Comparison of ENCODE assay signal across 20 cellular contexts in genomic region chr7:105345003-105345402, GRCh38. TPM values are rescaled to one million over a fixed set of nuclear protein-coding genes. Genes with fewer than 3 reads are reported as not detected.
DNase-seq lines count a peak whose midpoint lies in the region; ATAC-seq and TF ChIP-seq lines count a peak whose summit lies in the region.
"Had no signal": no experiment of that assay in that cellular context is flagged by ENCODE, and none has a peak within 500 bp of the region (broad histone marks: within the 10 kb centered on the region; RNA-seq: fewer than 3 reads in every experiment).

No MANE protein-coding gene starts in this region.

- H3K9me3 ChIP-seq in spleen = no peaks in the 10 kb centered on the region
- H3K9me3 ChIP-seq: Peyer's patch, tibial nerve had no signal

- H3K4me3 ChIP-seq in spleen = peak overlapping the region in 1 of 8 donors; percentile 44
- H3K4me3 ChIP-seq: GM23248, Peyer's patch, tibial nerve had no signal

- H3K4me3 Mint-ChIP-seq in activated CD4-positive, alpha-beta memory T cell treated with anti-CD3 and anti-CD28 coated beads for 36 hours = no peak overlapping the region
- no peak overlapping the region for H3K4me3 Mint-ChIP-seq in activated CD4-positive, alpha-beta memory T cell treated with anti-CD3 and anti-CD28 coated beads, Interleukin-2, amount 10 ng/mL, durations not matched to agents 7 days and 5 days
- H3K4me3 Mint-ChIP-seq in IgD-negative memory B cell = peak overlapping the region in 2 of 4 donors; percentile 75 to 85
- H3K4me3 Mint-ChIP-seq: mesothelial cell of epicardium had no signal

- H3K36me3 Mint-ChIP-seq in activated CD4-positive, alpha-beta memory T cell treated with anti-CD3 and anti-CD28 coated beads for 36 hours = no peaks in the 10 kb centered on the region
- peaks cover 5% of the 10 kb centered on the region for H3K36me3 Mint-ChIP-seq in activated CD4-positive, alpha-beta memory T cell treated with anti-CD3 and anti-CD28 coated beads, Interleukin-2, amount 10 ng/mL, durations not matched to agents 7 days and 5 days (ENCODE audit: low read depth)
- peaks cover 1% of the 10 kb centered on the region for H3K36me3 Mint-ChIP-seq in IgD-negative memory B cell
- H3K36me3 Mint-ChIP-seq in activated naive CD4-positive, alpha-beta T cell treated with anti-CD3 and anti-CD28 coated beads, Interleukin-2, amount 50 U/mL, for 72 hours = no peaks in the 10 kb centered on the region
- H3K36me3 Mint-ChIP-seq: CD8-positive, alpha-beta memory T cell; mesothelial cell of epicardium had no signal

- POLR2A ChIA-PET in activated CD4-positive, alpha-beta memory T cell treated with anti-CD3 and anti-CD28 coated beads for 36 hours (lab: Charles Lee) = interaction anchor here (0.8 to 1.6 kb wide), 3 partner anchors 47 to 135 kb away, joined by 3 to 6 read pairs (median 3); no protein-coding TSS in a partner anchor
- POLR2A ChIA-PET in activated CD4-positive, alpha-beta memory T cell treated with anti-CD3 and anti-CD28 coated beads, Interleukin-2, amount 10 ng/mL, durations not matched to agents 7 days and 5 days (lab: Charles Lee) = interaction anchor here (1.1 to 2.4 kb wide), 5 partner anchors 8 to 331 kb away, joined by 4 to 13 read pairs (median 5); partner anchors contain the start of genes KMT2E and SRPK2

- peaks cover 13 to 76% (median 36%) of the 10 kb centered on the region in 6 donors for H3K4me1 ChIP-seq in spleen

- H3K36me3 ChIP-seq in spleen = no peaks in the 10 kb centered on the region
- H3K36me3 ChIP-seq: Peyer's patch, tibial nerve had no signal

- CTCF ChIA-PET in activated CD4-positive, alpha-beta memory T cell treated with anti-CD3 and anti-CD28 coated beads for 36 hours (lab: Charles Lee) = interaction anchor here (0.5 to 0.7 kb wide), 2 partner anchors 136 to 172 kb away, joined by 3 read pairs; no protein-coding TSS in a partner anchor
- CTCF ChIA-PET in activated CD4-positive, alpha-beta memory T cell treated with anti-CD3 and anti-CD28 coated beads, Interleukin-2, amount 10 ng/mL, durations not matched to agents 7 days and 5 days (lab: Charles Lee) = interaction anchor here (0.5 to 1.5 kb wide), 5 partner anchors 11 to 426 kb away, joined by 3 to 6 read pairs (median 3); no protein-coding TSS in a partner anchor

- ATAC-seq in activated naive CD4-positive, alpha-beta T cell treated with anti-CD3 and anti-CD28 coated beads, Interleukin-2, amount 50 U/mL, for 72 hours = peak; percentile 84 to 86
- no peak for ATAC-seq in GM18868 (IDR thresholded peaks at IDR 0.05; ENCODE audit: unreplicated experiment)
- ATAC-seq: SK-N-SH treated with all-trans-retinoic acid at 6 μM for 48 hours had no signal

- WGBS in spleen, 5 donors = 70 to 82% (median 75%) methylated on average over 3 of the region's 3 CpGs

- peak overlapping the region; percentile 46 for H3K27ac Mint-ChIP-seq in activated CD4-positive, alpha-beta memory T cell treated with anti-CD3 and anti-CD28 coated beads for 36 hours
- H3K27ac Mint-ChIP-seq in activated CD4-positive, alpha-beta memory T cell treated with anti-CD3 and anti-CD28 coated beads, Interleukin-2, amount 10 ng/mL, durations not matched to agents 7 days and 5 days = no peak overlapping the region
- H3K27ac Mint-ChIP-seq in IgD-negative memory B cell = peak overlapping the region; percentile 78 to 85 (median 83)
- H3K27ac Mint-ChIP-seq in activated naive CD4-positive, alpha-beta T cell treated with anti-CD3 and anti-CD28 coated beads, Interleukin-2, amount 50 U/mL, for 72 hours = no peak overlapping the region
- H3K27ac Mint-ChIP-seq: mesothelial cell of epicardium had no signal

- H3K27me3 Mint-ChIP-seq in activated CD4-positive, alpha-beta memory T cell treated with anti-CD3 and anti-CD28 coated beads for 36 hours = no peaks in the 10 kb centered on the region
- H3K27me3 Mint-ChIP-seq in activated CD4-positive, alpha-beta memory T cell treated with anti-CD3 and anti-CD28 coated beads, Interleukin-2, amount 10 ng/mL, durations not matched to agents 7 days and 5 days = no peaks in the 10 kb centered on the region
- H3K27me3 Mint-ChIP-seq in IgD-negative memory B cell = no peaks in the 10 kb centered on the region
- H3K27me3 Mint-ChIP-seq: CD8-positive, alpha-beta memory T cell had no signal

- no peaks in the 10 kb centered on the region for H3K9me3 Mint-ChIP-seq in activated CD4-positive, alpha-beta memory T cell treated with anti-CD3 and anti-CD28 coated beads for 36 hours
- no peaks in the 10 kb centered on the region for H3K9me3 Mint-ChIP-seq in activated CD4-positive, alpha-beta memory T cell treated with anti-CD3 and anti-CD28 coated beads, Interleukin-2, amount 10 ng/mL, durations not matched to agents 7 days and 5 days
- H3K9me3 Mint-ChIP-seq in IgD-negative memory B cell = no peaks in the 10 kb centered on the region
- no peaks in the 10 kb centered on the region for H3K9me3 Mint-ChIP-seq in activated naive CD4-positive, alpha-beta T cell treated with anti-CD3 and anti-CD28 coated beads, Interleukin-2, amount 50 U/mL, for 72 hours
- H3K9me3 Mint-ChIP-seq: CD8-positive, alpha-beta memory T cell; mesothelial cell of epicardium had no signal

- no peak for TF ChIP-seq POLR2A in spleen (IDR thresholded peaks at IDR 0.05)

- H3K27me3 ChIP-seq in spleen (replicated peaks in 1 of 7) = no peaks in the 10 kb centered on the region
- H3K27me3 ChIP-seq: Peyer's patch, tibial nerve had no signal

- H3K27ac ChIP-seq in spleen = peak overlapping the region in 7 of 8 donors; percentile 30 to 90 (median 80)
- H3K27ac ChIP-seq: GM23248, Peyer's patch had no signal

- DNase-seq in activated CD4-positive, alpha-beta memory T cell treated with anti-CD3 and anti-CD28 coated beads for 36 hours = peak; percentile 55
- DNase-seq in activated CD4-positive, alpha-beta memory T cell treated with anti-CD3 and anti-CD28 coated beads, Interleukin-2, amount 10 ng/mL, durations not matched to agents 7 days and 5 days = no peak
- DNase-seq in activated naive CD4-positive, alpha-beta T cell treated with anti-CD3 and anti-CD28 coated beads, Interleukin-2, amount 50 U/mL, for 72 hours (ENCODE audit: low spot score in 2 of 2) = no peak
- DNase-seq in spleen (no peak), NCI-H187 treated with DMSO at 0.1 percent for 48 hours (lab: John Stamatoyannopoulos, UW) (no peak), GM10266 (ENCODE audit: extremely low spot score) (no peak)
- DNase-seq: activated gamma-delta T cell; CD8-positive, alpha-beta memory T cell; cortex of kidney; foreskin fibroblast; GM23248; hypothalamus; kidney glomerular epithelial cell; NCI-H1436; Peyer's patch had no signal

- intact Hi-C loops in activated CD4-positive, alpha-beta memory T cell treated with anti-CD3 and anti-CD28 coated beads for 36 hours (cut with micrococcal nuclease) = loop anchor here (1.0 to 5.0 kb wide), 6 partner anchors 38 to 136 kb away; no protein-coding TSS in a partner anchor
- intact Hi-C loops in spleen (cut with DNase I; ENCODE audit: low total_unique reads) = no loop called here

- H3K4me1 Mint-ChIP-seq in activated CD4-positive, alpha-beta memory T cell treated with anti-CD3 and anti-CD28 coated beads for 36 hours (ENCODE audit: low read depth) = peaks cover 48% of the 10 kb centered on the region
- H3K4me1 Mint-ChIP-seq in activated CD4-positive, alpha-beta memory T cell treated with anti-CD3 and anti-CD28 coated beads, Interleukin-2, amount 10 ng/mL, durations not matched to agents 7 days and 5 days = peaks cover 49% of the 10 kb centered on the region
- peaks cover 27 to 34% (median 32%) of the 10 kb centered on the region in 3 donors for H3K4me1 Mint-ChIP-seq in IgD-negative memory B cell

- TF ChIP-seq CTCF in spleen (IDR thresholded peaks at IDR 0.05 in 8 of 11, conservative IDR thresholded peaks at IDR 0.05 in 3 of 11) (no peak), GM10266 (IDR thresholded peaks at IDR 0.05; ENCODE audit: control insufficient read depth, insufficient read depth, low read depth, missing control alignments) (no peak)

RNA-seq across cellular contexts. Expression of gene SRPK2, which starts 43.7 kb away (rescaled TPM):
- 10 to 100 TPM; 39.1 to 40.6 TPM for total RNA-seq in activated CD4-positive, alpha-beta memory T cell treated with anti-CD3 and anti-CD28 coated beads for 36 hours
- total RNA-seq in activated CD4-positive, alpha-beta memory T cell treated with anti-CD3 and anti-CD28 coated beads, Interleukin-2, amount 10 ng/mL, durations not matched to agents 7 days and 5 days = 10 to 100 TPM; 42.9 to 45.0 TPM
- polyA plus RNA-seq in IgD-negative memory B cell = 66.5 TPM
- 10 to 100 TPM; 39.7 to 44.6 TPM for total RNA-seq in activated naive CD4-positive, alpha-beta T cell treated with anti-CD3 and anti-CD28 coated beads, Interleukin-2, amount 50 U/mL, for 72 hours
- 10 to 100 TPM; 42.6 to 60.3 (median 56.9) TPM for total RNA-seq in spleen
- polyA plus RNA-seq in spleen = 10 to 100 TPM in 2 of 3 donors, 1 to 10 TPM in 1; 9.6 to 12.8 (median 10.7) TPM

Comparison
In these comparisons a context has a peak if more than half of its experiments do, and no peak if none do; other contexts are left out.
1. H3K27ac Mint-ChIP-seq: peak in activated CD4-positive, alpha-beta memory T cell treated with anti-CD3 and anti-CD28 coated beads for 36 hours (single experiment) and IgD-negative memory B cell (3 of 3); none in activated CD4-positive, alpha-beta memory T cell treated with anti-CD3 and anti-CD28 coated beads, Interleukin-2, amount 10 ng/mL, durations not matched to agents 7 days and 5 days (single experiment) and activated naive CD4-positive, alpha-beta T cell treated with anti-CD3 and anti-CD28 coated beads, Interleukin-2, amount 50 U/mL, for 72 hours (0 of 2).